Comparison of ENCODE assay signal across 8 cellular contexts in genomic region chr18:34976534-34976898, GRCh38.
DNase-seq lines count a peak whose midpoint lies in the region; ATAC-seq and TF ChIP-seq lines count a peak whose summit lies in the region.

No MANE protein-coding gene starts in this region.

- CTCF ChIA-PET in CD8-positive, alpha-beta T cell (lab: Charles Lee): no interaction called here

- WGBS in HUES64: under 1% methylated on average over 19 of the region's 19 CpGs
- 0 to 1% methylated on average over 19 of the region's 19 CpGs for WGBS in ectodermal cell, 2 experiments

- no peak overlapping the region for H3K9ac ChIP-seq in HUES64 (ENCODE audit: low read depth, low read length)

- DNase-seq in CD8-positive, alpha-beta T cell: no peak
- DNase-seq in NCI-H2029 (lab: John Stamatoyannopoulos, UW): no peak
- DNase-seq in NCI-H524 (lab: John Stamatoyannopoulos, UW): no peak

- POLR2A ChIA-PET in CD8-positive, alpha-beta T cell (lab: Charles Lee): interaction anchor here (0.9 to 1.7 kb wide), 5 partner anchors 10 to 119 kb away, joined by 3 to 10 read pairs (median 3); partner anchors contain the start of gene MAPRE2

- H3K4me3 ChIP-seq in CD8-positive, alpha-beta T cell (ENCODE audit: low read depth, low read length): peak overlapping the region; percentile 87
- H3K4me3 ChIP-seq in HUES64 (ENCODE audit: low read length) (peak overlapping the region; percentile 89), ectodermal cell (ENCODE audit: insufficient read depth, low read depth, low read length) (peak overlapping the region; percentile 62), neutrophil (ENCODE audit: low read depth in 1 of 2, low read length in 1 of 2) (peak overlapping the region; percentile 55 to 83)

- H3K9me3 ChIP-seq in CD8-positive, alpha-beta T cell (ENCODE audit: low read length): no peaks in the 10 kb centered on the region
- H3K9me3 ChIP-seq in HUES64 (ENCODE audit: insufficient read depth, low read depth, low read length) (no peaks in the 10 kb centered on the region), ectodermal cell (ENCODE audit: control insufficient read depth, low read length) (no peaks in the 10 kb centered on the region), neutrophil (no peaks in the 10 kb centered on the region)

- peak overlapping the region; percentile 96 for H3K4me3 Mint-ChIP-seq in CD8-positive, alpha-beta T cell

- intact Hi-C loops in CD8-positive, alpha-beta T cell (cut with DNase I, micrococcal nuclease): loop anchor here (2.0 to 10.0 kb wide), 13 partner anchors 64 to 1851 kb away; partner anchors contain the start of genes RMP24 (in 2 of the 2), RPRD1A (in 2 of the 2), ZNF397 (in 2 of the 2) and ELP2 (in 1 of the 2)

- H3K36me3 ChIP-seq in CD8-positive, alpha-beta T cell (ENCODE audit: insufficient read depth, low read length): no peaks in the 10 kb centered on the region
- H3K36me3 ChIP-seq in HUES64 (ENCODE audit: insufficient read depth, low read length): no peaks in the 10 kb centered on the region
- H3K36me3 ChIP-seq in ectodermal cell (ENCODE audit: control insufficient read depth, insufficient read depth, low read length): no peaks in the 10 kb centered on the region
- no peaks in the 10 kb centered on the region for H3K36me3 ChIP-seq in neutrophil

- no peaks in the 10 kb centered on the region for H3K9me3 Mint-ChIP-seq in CD8-positive, alpha-beta T cell

- H3K4me1 ChIP-seq in CD8-positive, alpha-beta T cell (ENCODE audit: insufficient read depth, low read length): peaks cover 11% of the 10 kb centered on the region
- peaks cover 19% of the 10 kb centered on the region; the same call in 1 of the 2 replicates for H3K4me1 ChIP-seq in HUES64 (ENCODE audit: insufficient read depth, low read length)
- H3K4me1 ChIP-seq in ectodermal cell (ENCODE audit: control insufficient read depth, insufficient read depth, low read length): peaks cover 17% of the 10 kb centered on the region
- peaks cover 29% of the 10 kb centered on the region in 2 experiments for H3K4me1 ChIP-seq in neutrophil (ENCODE audit: control insufficient read depth in 1 of 2, insufficient read depth in 1 of 2, low read depth in 1 of 2, low read length in 1 of 2)

- no peak overlapping the region for H3K27ac ChIP-seq in CD8-positive, alpha-beta T cell (ENCODE audit: low read depth, low read length)
- H3K27ac ChIP-seq in HUES64 (ENCODE audit: low read depth, low read length): no peak overlapping the region
- H3K27ac ChIP-seq in ectodermal cell (ENCODE audit: insufficient read depth, low read depth, low read length, poor library complexity, severe bottlenecking): no peak overlapping the region
- no peak overlapping the region for H3K27ac ChIP-seq in neutrophil

- H3K36me3 Mint-ChIP-seq in CD8-positive, alpha-beta T cell: peaks cover 4% of the 10 kb centered on the region

- TF ChIP-seq POLR2A in GM18505 (IDR thresholded peaks at IDR 0.05; ENCODE audit: borderline replicate concordance, extremely low read depth, insufficient read depth, insufficient read length): no peak

- H3K27me3 ChIP-seq in CD8-positive, alpha-beta T cell (ENCODE audit: insufficient read depth, low read length): no peaks in the 10 kb centered on the region
- H3K27me3 ChIP-seq in HUES64 (ENCODE audit: insufficient read depth, low read length): peaks cover 85% of the 10 kb centered on the region
- peaks cover 87% of the 10 kb centered on the region for H3K27me3 ChIP-seq in ectodermal cell (ENCODE audit: control insufficient read depth, insufficient read depth, low read length, poor library complexity, severe bottlenecking)
- peaks cover 73% of the 10 kb centered on the region for H3K27me3 ChIP-seq in neutrophil

- no peak for ATAC-seq in CD8-positive, alpha-beta T cell
- ATAC-seq in GM18505 (IDR thresholded peaks at IDR 0.05; ENCODE audit: unreplicated experiment): no peak
- no peak for ATAC-seq in GM18909 (IDR thresholded peaks at IDR 0.05; ENCODE audit: poor library complexity, unreplicated experiment)

- TF ChIP-seq CTCF in CD8-positive, alpha-beta T cell (IDR thresholded peaks at IDR 0.05): no peak
- no peak for TF ChIP-seq CTCF in neutrophil (IDR thresholded peaks at IDR 0.05)

- no peak overlapping the region for H3K27ac Mint-ChIP-seq in CD8-positive, alpha-beta T cell

- H3K27me3 Mint-ChIP-seq in CD8-positive, alpha-beta T cell (ENCODE audit: low read depth): no peaks in the 10 kb centered on the region

- peaks cover 26% of the 10 kb centered on the region for H3K4me1 Mint-ChIP-seq in CD8-positive, alpha-beta T cell (ENCODE audit: low read depth)
